1 cellular context compared by ENCODE assay signal in genomic region chr15:41827290-41827879, GRCh38.
A peak's percentile ranks its signal among the peaks of the same experiment; 100 is the strongest.
TF ChIP-seq lines count a peak whose summit lies in the region.

No MANE protein-coding gene starts in this region.

TF ChIP-seq in HepG2, 621 proteins besides CTCF, POLR2A, EP300 and RAD21 (continues in another document):
- TF ChIP-seq ZBTB42 (CRISPR knock-in tag; IDR thresholded peaks at IDR 0.05) (0 out of 2 replicates have a peak, but pooled peaks have one; percentile 23), ZNF281 (CRISPR knock-in tag; IDR thresholded peaks at IDR 0.05; ENCODE audit: borderline replicate concordance) (no peak), ZNF703 (CRISPR knock-in tag; IDR thresholded peaks at IDR 0.05; ENCODE audit: borderline replicate concordance) (no peak), FOXC1 (CRISPR knock-in tag; IDR thresholded peaks at IDR 0.05; ENCODE audit: borderline replicate concordance) (no peak), NR1H2 (CRISPR knock-in tag; IDR thresholded peaks at IDR 0.05; ENCODE audit: borderline replicate concordance, low read depth) (no peak), ZSCAN5A (CRISPR knock-in tag; IDR thresholded peaks at IDR 0.05; ENCODE audit: borderline replicate concordance) (no peak), NCOA2 (CRISPR knock-in tag; IDR thresholded peaks at IDR 0.05) (no peak), ZSCAN9 (CRISPR knock-in tag; IDR thresholded peaks at IDR 0.05; ENCODE audit: borderline replicate concordance) (no peak), SP140L (CRISPR knock-in tag; IDR thresholded peaks at IDR 0.05; ENCODE audit: borderline replicate concordance) (no peak), SSRP1 (CRISPR knock-in tag; IDR thresholded peaks at IDR 0.05) (no peak), ATM (IDR thresholded peaks at IDR 0.05; ENCODE audit: borderline replicate concordance) (no peak), ZBTB20 (CRISPR knock-in tag; IDR thresholded peaks at IDR 0.05; ENCODE audit: borderline replicate concordance, low read depth) (no peak), DRAP1 (CRISPR knock-in tag; IDR thresholded peaks at IDR 0.05) (no peak), NAIF1 (CRISPR knock-in tag; IDR thresholded peaks at IDR 0.05; ENCODE audit: borderline replicate concordance) (peak; percentile 22), CENPBD1 (CRISPR knock-in tag; IDR thresholded peaks at IDR 0.05; ENCODE audit: borderline replicate concordance, low read depth) (no peak), PHF8 (CRISPR knock-in tag; IDR thresholded peaks at IDR 0.05) (peak; percentile 4; the same call in 1 of the 2 replicates), SAP130 (CRISPR knock-in tag; IDR thresholded peaks at IDR 0.05; ENCODE audit: low read depth) (no peak), ZBTB34 (CRISPR knock-in tag; IDR thresholded peaks at IDR 0.05) (no peak), MXD1 (CRISPR knock-in tag; IDR thresholded peaks at IDR 0.05) (0 out of 2 replicates have a peak, but pooled peaks have one; percentile 43), THRA (CRISPR knock-in tag; IDR thresholded peaks at IDR 0.05; ENCODE audit: borderline replicate concordance) (no peak), ZSCAN29 (CRISPR knock-in tag; conservative IDR thresholded peaks at IDR 0.05) (no peak), ZNF460 (CRISPR knock-in tag; IDR thresholded peaks at IDR 0.05; ENCODE audit: borderline replicate concordance) (no peak), PRMT3 (CRISPR knock-in tag; IDR thresholded peaks at IDR 0.05; ENCODE audit: borderline replicate concordance, low read depth) (no peak), JUND (CRISPR knock-in tag; IDR thresholded peaks at IDR 0.05) (no peak), ZIK1 (CRISPR knock-in tag; IDR thresholded peaks at IDR 0.05; ENCODE audit: borderline replicate concordance, low read depth) (no peak; the same call in 1 of the 2 replicates), MED13 (CRISPR knock-in tag; IDR thresholded peaks at IDR 0.05) (peak; percentile 12; the same call in 1 of the 2 replicates), ZNF549 (CRISPR knock-in tag; IDR thresholded peaks at IDR 0.05) (no peak), ZNF850 (CRISPR knock-in tag; conservative IDR thresholded peaks at IDR 0.05) (no peak), PHF5A (CRISPR knock-in tag; IDR thresholded peaks at IDR 0.05; ENCODE audit: low read depth, unreplicated experiment) (no peak), TOPORS (CRISPR knock-in tag; IDR thresholded peaks at IDR 0.05) (0 out of 2 replicates have a peak, but pooled peaks have one; percentile 15), ZNF841 (CRISPR knock-in tag; IDR thresholded peaks at IDR 0.05; ENCODE audit: borderline replicate concordance) (no peak), ZNF839 (CRISPR knock-in tag; IDR thresholded peaks at IDR 0.05; ENCODE audit: borderline replicate concordance) (no peak), MLXIP (CRISPR knock-in tag; IDR thresholded peaks at IDR 0.05; ENCODE audit: borderline replicate concordance) (no peak), POLR2AphosphoS5 (IDR thresholded peaks at IDR 0.05; ENCODE audit: low read depth, low read length) (no peak), ZMYM3 (CRISPR knock-in tag; IDR thresholded peaks at IDR 0.05) (no peak), TFDP2 (CRISPR knock-in tag; IDR thresholded peaks at IDR 0.05) (no peak), RNF219 (CRISPR knock-in tag; IDR thresholded peaks at IDR 0.05) (no peak), ELF1 (CRISPR knock-in tag; IDR thresholded peaks at IDR 0.05) (no peak), ZNF878 (CRISPR knock-in tag; IDR thresholded peaks at IDR 0.05) (no peak), ZBTB7A (CRISPR knock-in tag; IDR thresholded peaks at IDR 0.05) (no peak), NFATC3 (CRISPR knock-in tag; IDR thresholded peaks at IDR 0.05) (peak; percentile 74; the same call in 1 of the 2 replicates), ARNT2 (CRISPR knock-in tag; IDR thresholded peaks at IDR 0.05; ENCODE audit: low read depth) (no peak; the same call in 1 of the 2 replicates), ZMAT5 (CRISPR knock-in tag; IDR thresholded peaks at IDR 0.05; ENCODE audit: borderline replicate concordance, low read depth) (no peak), ZZZ3 (CRISPR knock-in tag; IDR thresholded peaks at IDR 0.05; ENCODE audit: borderline replicate concordance) (no peak), PRDM10 (CRISPR knock-in tag; IDR thresholded peaks at IDR 0.05; ENCODE audit: low read depth) (no peak)
